Comparison of ENCODE assay signal across 24 cellular contexts in the genomic region with DNA sequence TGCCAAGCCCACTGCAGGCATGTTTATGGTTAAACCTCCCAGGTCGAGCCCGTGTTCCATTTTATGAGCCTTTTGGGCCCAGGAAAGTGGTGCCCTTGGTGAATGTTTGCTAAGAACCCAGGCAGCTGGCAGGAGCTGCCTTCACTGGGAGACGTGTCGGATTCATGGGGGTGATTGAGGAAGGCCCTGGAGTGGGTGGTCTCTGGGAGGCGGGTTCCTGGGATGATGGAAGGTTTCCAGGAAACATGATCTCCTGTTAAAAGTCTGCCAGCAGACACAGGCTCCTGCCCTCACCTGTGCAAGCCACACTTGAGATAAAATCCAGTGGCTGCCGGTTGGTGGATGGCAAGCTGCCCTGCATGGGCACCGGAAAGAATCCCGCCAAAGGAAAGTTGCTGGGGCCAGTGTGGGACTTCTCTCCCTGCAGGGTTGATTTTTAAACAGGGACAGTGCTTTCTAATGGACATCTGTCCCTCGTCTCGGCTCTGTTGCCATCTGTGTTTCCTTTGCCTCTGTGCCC.
A peak's percentile ranks its signal among the peaks of the same experiment; 100 is the strongest.
DNase-seq lines count a peak whose midpoint lies in the region; ATAC-seq, FAIRE-seq and TF ChIP-seq lines count a peak whose summit lies in the region.
"Had no signal": no experiment of that assay in that cellular context is flagged by ENCODE, and none has a peak within 500 bp of the region (broad histone marks: within the 10 kb centered on the region; RNA-seq: fewer than 3 reads in every experiment).

No MANE protein-coding gene starts in this region.

- peaks cover 72% of the 10 kb centered on the region for H3K27me3 Mint-ChIP-seq in nephron progenitor cell (ENCODE audit: low read depth, poor library complexity)
- H3K27me3 Mint-ChIP-seq: activated naive CD8-positive, alpha-beta T cell treated with anti-CD3 and anti-CD28 coated beads, Interleukin-2, amount 10 ng/mL, durations not matched to agents 7 days and 5 days had no signal

- no peaks in the 10 kb centered on the region for H3F3A ChIP-seq in MM.1S (ENCODE audit: insufficient read depth, low read length)

- DNase-seq in DMS 273 (lab: John Stamatoyannopoulos, UW; ENCODE audit: unreplicated experiment) (peak; percentile 63), DMS 273 treated with DMSO at 0.1 percent for 48 hours (lab: John Stamatoyannopoulos, UW) (no peak), NT2/D1 (ENCODE audit: low read depth, low spot score) (no peak), nephron progenitor cell (no peak), HTR-8/SVneo (ENCODE audit: insufficient read length, low spot score) (no peak), MM.1S (no peak)
- DNase-seq: activated CD4-positive, CD25-positive, alpha-beta regulatory T cell treated with anti-CD3 and anti-CD28 coated beads, Interleukin-2, amount 50 U/mL, for 72 hours; activated naive CD8-positive, alpha-beta T cell treated with anti-CD3 and anti-CD28 coated beads, Interleukin-2, amount 10 ng/mL, durations not matched to agents 7 days and 5 days; Calu3; IMR-90; NCI-H187 treated with DMSO at 0.1 percent for 48 hours; NCI-H774; T1000 had no signal

- H3K27me3 ChIP-seq in NT2/D1 (ENCODE audit: insufficient read depth, insufficient read length) (peaks cover 9% of the 10 kb centered on the region), MM.1S (replicated peaks; ENCODE audit: insufficient read depth, low read length) (peaks cover 76% of the 10 kb centered on the region)

- H3K9me3 Mint-ChIP-seq in nephron progenitor cell: no peaks in the 10 kb centered on the region
- H3K9me3 Mint-ChIP-seq: activated naive CD8-positive, alpha-beta T cell treated with anti-CD3 and anti-CD28 coated beads, Interleukin-2, amount 10 ng/mL, durations not matched to agents 7 days and 5 days had no signal

- H3K4me1 ChIP-seq in NT2/D1 (ENCODE audit: insufficient read depth, insufficient read length) (peaks cover 24% of the 10 kb centered on the region), MM.1S (ENCODE audit: low read length) (no peaks in the 10 kb centered on the region)

- H3K9me3 ChIP-seq in NT2/D1 (ENCODE audit: insufficient read depth, low read length) (no peaks in the 10 kb centered on the region), MM.1S (replicated peaks; ENCODE audit: insufficient read depth, low read length) (no peaks in the 10 kb centered on the region)

- TF ChIP-seq CTCF in nephron progenitor cell (IDR thresholded peaks at IDR 0.05): no peak
- TF ChIP-seq CTCF in MM.1S (IDR thresholded peaks at IDR 0.05; ENCODE audit: low read length): no peak

- no peaks in the 10 kb centered on the region for H3K79me2 ChIP-seq in MM.1S (ENCODE audit: low read length)

- peaks cover 46% of the 10 kb centered on the region for H3K4me1 Mint-ChIP-seq in nephron progenitor cell

- TF ChIP-seq RAD21 in Ishikawa (IDR thresholded peaks at IDR 0.05; ENCODE audit: low read depth): no peak

- H3K36me3 Mint-ChIP-seq in nephron progenitor cell (ENCODE audit: low read depth): peaks cover 5% of the 10 kb centered on the region
- H3K36me3 Mint-ChIP-seq: activated naive CD8-positive, alpha-beta T cell treated with anti-CD3 and anti-CD28 coated beads, Interleukin-2, amount 10 ng/mL, durations not matched to agents 7 days and 5 days had no signal

- no peak overlapping the region for H3K4me2 ChIP-seq in MM.1S (ENCODE audit: low read depth, low read length)
- H3K4me2 ChIP-seq: smooth muscle cell had no signal

- H3K9ac ChIP-seq in NT2/D1 (ENCODE audit: insufficient read length, low read depth): peak overlapping the region; percentile 11
- H3K9ac ChIP-seq in MM.1S (ENCODE audit: low read length): no peak overlapping the region

- ATAC-seq in GM18519 (IDR thresholded peaks at IDR 0.05; ENCODE audit: low FRiP score, unreplicated experiment): no peak

- TF ChIP-seq EP300 in Ishikawa (IDR thresholded peaks at IDR 0.05; ENCODE audit: borderline replicate concordance): no peak

- no peak for FAIRE-seq in HTR-8/SVneo (lab: Jason Lieb, UNC)
- FAIRE-seq: endometrium, GM12891, RCC 7860, urothelium cell line had no signal

- no peak overlapping the region for H2AFZ ChIP-seq in MM.1S (ENCODE audit: low read length)

- no peak overlapping the region for H3K27ac ChIP-seq in MM.1S (ENCODE audit: low read length)
- H3K27ac ChIP-seq: 22Rv1, coronary artery had no signal

- H3K36me3 ChIP-seq in NT2/D1 (ENCODE audit: insufficient read depth, insufficient read length, low read length) (peaks cover 5% of the 10 kb centered on the region), MM.1S (replicated peaks; ENCODE audit: insufficient read depth, low read length) (no peaks in the 10 kb centered on the region)

- no peak overlapping the region for H3K27ac Mint-ChIP-seq in nephron progenitor cell
- H3K27ac Mint-ChIP-seq: activated naive CD8-positive, alpha-beta T cell treated with anti-CD3 and anti-CD28 coated beads, Interleukin-2, amount 10 ng/mL, durations not matched to agents 7 days and 5 days; B cell; progenitor cell of endocrine pancreas had no signal

- H3K4me3 ChIP-seq in NT2/D1 (ENCODE audit: insufficient read length, low read depth) (no peak overlapping the region), MM.1S (ENCODE audit: low read length) (no peak overlapping the region)
- H3K4me3 ChIP-seq: coronary artery, smooth muscle cell had no signal

- no peaks in the 10 kb centered on the region for H4K20me1 ChIP-seq in MM.1S (ENCODE audit: insufficient read depth, low read length)

- peak overlapping the region; percentile 45 for H3K4me3 Mint-ChIP-seq in nephron progenitor cell
- H3K4me3 Mint-ChIP-seq: activated naive CD8-positive, alpha-beta T cell treated with anti-CD3 and anti-CD28 coated beads, Interleukin-2, amount 10 ng/mL, durations not matched to agents 7 days and 5 days; B cell had no signal

- no peaks in the 10 kb centered on the region for H3K9me2 ChIP-seq in MM.1S (replicated peaks; ENCODE audit: insufficient read depth, low read length)

TF ChIP-seq in Ishikawa, 13 proteins besides CTCF, POLR2A, EP300 and RAD21:
- TF ChIP-seq TAF1 (IDR thresholded peaks at IDR 0.05; ENCODE audit: low read depth) (no peak), TCF12 (IDR thresholded peaks at IDR 0.05; ENCODE audit: low read depth) (0 out of 2 replicates have a peak, but pooled peaks have one; percentile 15), FOXM1 (IDR thresholded peaks at IDR 0.05; ENCODE audit: borderline replicate concordance, low read depth) (peak; percentile 28; the same call in 1 of the 2 replicates)
